17 cellular contexts compared by ENCODE assay signal in the genomic region with DNA sequence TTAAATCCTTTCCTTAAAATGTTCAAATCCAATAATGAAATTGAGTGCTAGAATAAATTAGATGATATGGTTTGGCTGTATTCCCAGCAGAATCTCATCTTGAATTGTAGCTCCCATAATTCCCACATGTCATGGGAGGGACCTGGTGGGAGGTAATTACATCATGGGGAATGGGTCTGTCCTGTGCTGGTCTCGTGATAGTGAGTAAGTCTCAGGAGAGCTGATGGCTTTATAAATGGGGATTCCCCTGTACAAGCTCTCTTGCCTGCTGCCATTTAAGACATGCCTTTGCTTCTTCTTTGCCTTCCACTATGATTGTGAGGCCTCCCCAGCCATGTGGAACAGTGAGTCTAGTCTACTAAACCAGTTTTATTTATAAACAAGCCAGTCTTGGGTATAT.
DNase-seq lines count a peak whose midpoint lies in the region; ATAC-seq, FAIRE-seq and TF ChIP-seq lines count a peak whose summit lies in the region.
"Had no signal": no experiment of that assay in that cellular context is flagged by ENCODE, and none has a peak within 500 bp of the region (broad histone marks: within the 10 kb centered on the region; RNA-seq: fewer than 3 reads in every experiment).

No MANE protein-coding gene starts in this region.

- no peaks in the 10 kb centered on the region for H3K9me3 Mint-ChIP-seq in activated T-helper 2 cell treated with anti-CD3 and anti-CD28 coated beads, Interferon-gamma antibody, Interleukin-2, Interleukin-4, amounts not matched to agents 10 μg/mL and 5 μg/mL and 100 μg/mL, durations not matched to agents 14 hours and 24 hours and 36 hours
- H3K9me3 Mint-ChIP-seq: CD4-positive, alpha-beta T cell had no signal

- DNase-seq in BE2C = peak; percentile 57
- peak; percentile 4 for DNase-seq in bronchial epithelial cell (ENCODE audit: low read depth)
- peak; percentile 66 for DNase-seq in kidney tubule cell (ENCODE audit: low spot score)
- DNase-seq in activated T-helper 2 cell treated with anti-CD3 and anti-CD28 coated beads, Interferon-gamma antibody, Interleukin-2, Interleukin-4, amounts not matched to agents 10 μg/mL and 5 μg/mL and 100 μg/mL, durations not matched to agents 14 hours and 24 hours and 36 hours (ENCODE audit: low spot score) = no peak
- DNase-seq: ACHN; Caco-2; CD4-positive, alpha-beta T cell; DMS153; DMS79; GDM1; GOT3; H7 had no signal

- H3K27ac Mint-ChIP-seq in activated T-helper 2 cell treated with anti-CD3 and anti-CD28 coated beads, Interferon-gamma antibody, Interleukin-2, Interleukin-4, amounts not matched to agents 10 μg/mL and 5 μg/mL and 100 μg/mL, durations not matched to agents 14 hours and 24 hours and 36 hours = no peak overlapping the region
- H3K27ac Mint-ChIP-seq: CD4-positive, alpha-beta T cell had no signal

- H3K4me1 Mint-ChIP-seq in activated T-helper 2 cell treated with anti-CD3 and anti-CD28 coated beads, Interferon-gamma antibody, Interleukin-2, Interleukin-4, amounts not matched to agents 10 μg/mL and 5 μg/mL and 100 μg/mL, durations not matched to agents 14 hours and 24 hours and 36 hours (ENCODE audit: low read depth) = no peaks in the 10 kb centered on the region

- H3K4me3 ChIP-seq in BE2C (ENCODE audit: low read depth, low read length) (no peak overlapping the region), bronchial epithelial cell (ENCODE audit: low read depth, low read length) (no peak overlapping the region)

- H3K27me3 Mint-ChIP-seq in activated T-helper 2 cell treated with anti-CD3 and anti-CD28 coated beads, Interferon-gamma antibody, Interleukin-2, Interleukin-4, amounts not matched to agents 10 μg/mL and 5 μg/mL and 100 μg/mL, durations not matched to agents 14 hours and 24 hours and 36 hours (ENCODE audit: low read depth) = no peaks in the 10 kb centered on the region
- H3K27me3 Mint-ChIP-seq: CD4-positive, alpha-beta T cell had no signal

- peaks cover 23% of the 10 kb centered on the region for H3K4me1 ChIP-seq in BE2C
- H3K4me1 ChIP-seq: Caco-2 had no signal

- H3K27me3 ChIP-seq in BE2C = no peaks in the 10 kb centered on the region
- H3K27me3 ChIP-seq in bronchial epithelial cell (ENCODE audit: control insufficient read depth, insufficient read depth, low read length) = no peaks in the 10 kb centered on the region

- H3K36me3 ChIP-seq in BE2C (no peaks in the 10 kb centered on the region; the same call in 1 of the 2 replicates), bronchial epithelial cell (ENCODE audit: control insufficient read depth, insufficient read depth, low read length) (no peaks in the 10 kb centered on the region)

- no peaks in the 10 kb centered on the region for H3K9me3 ChIP-seq in BE2C
- H3K9me3 ChIP-seq: Caco-2 had no signal

- intact Hi-C loops in activated T-helper 2 cell treated with anti-CD3 and anti-CD28 coated beads, Interferon-gamma antibody, Interleukin-2, Interleukin-4, amounts not matched to agents 10 μg/mL and 5 μg/mL and 100 μg/mL, durations not matched to agents 14 hours and 24 hours and 36 hours (cut with micrococcal nuclease) = no loop called here

- H3K36me3 Mint-ChIP-seq in activated T-helper 2 cell treated with anti-CD3 and anti-CD28 coated beads, Interferon-gamma antibody, Interleukin-2, Interleukin-4, amounts not matched to agents 10 μg/mL and 5 μg/mL and 100 μg/mL, durations not matched to agents 14 hours and 24 hours and 36 hours (ENCODE audit: low read depth) = no peaks in the 10 kb centered on the region

- no peak for FAIRE-seq in bronchial epithelial cell (lab: Jason Lieb, UNC)
- FAIRE-seq: GM12892, GM18507 had no signal

- no peak overlapping the region for H3K4me3 Mint-ChIP-seq in activated T-helper 2 cell treated with anti-CD3 and anti-CD28 coated beads, Interferon-gamma antibody, Interleukin-2, Interleukin-4, amounts not matched to agents 10 μg/mL and 5 μg/mL and 100 μg/mL, durations not matched to agents 14 hours and 24 hours and 36 hours (ENCODE audit: low read depth)
- H3K4me3 Mint-ChIP-seq: CD4-positive, alpha-beta T cell had no signal

- TF ChIP-seq CTCF in BE2C (IDR thresholded peaks at IDR 0.05; ENCODE audit: low read depth, low read length) (no peak), bronchial epithelial cell (IDR thresholded peaks at IDR 0.05; ENCODE audit: insufficient read depth, low read length, severe bottlenecking) (no peak)

- ATAC-seq in GM21423 (IDR thresholded peaks at IDR 0.05; ENCODE audit: unreplicated experiment) = no peak
- ATAC-seq in HG02885 (IDR thresholded peaks at IDR 0.05; ENCODE audit: poor library complexity, unreplicated experiment) = no peak
- ATAC-seq: HCT116 had no signal
